19 cellular contexts compared by ENCODE assay signal in genomic region chr1:91152331-91152730, GRCh38.
"Had no signal": no experiment of that assay in that cellular context is flagged by ENCODE, and none has a peak within 500 bp of the region (broad histone marks: within the 10 kb centered on the region; RNA-seq: fewer than 3 reads in every experiment).

No MANE protein-coding gene starts in this region.

- H3K27me3 ChIP-seq: esophagus squamous epithelium, gastrocnemius medialis, heart right ventricle had no signal

- H3K9me3 ChIP-seq: esophagus squamous epithelium, gastrocnemius medialis, heart right ventricle, lower lobe of right lung had no signal

- DNase-seq: dermis blood vessel endothelial cell; dorsolateral prefrontal cortex; effector CD4-positive, alpha-beta T cell; effector memory CD4-positive, alpha-beta T cell; esophagus squamous epithelium; foreskin fibroblast; foreskin melanocyte; gastrocnemius medialis; glutamatergic neuron; heart right ventricle; hippocampal formation; kidney glomerular epithelial cell; left colon; left ventricle myocardium superior; lower lobe of right lung; mesenchymal stem cell; midbrain had no signal

- H3K27ac ChIP-seq: coronary artery, dorsolateral prefrontal cortex, esophagus squamous epithelium, gastrocnemius medialis, heart right ventricle, lower lobe of right lung had no signal

- H3K4me1 ChIP-seq: esophagus squamous epithelium, gastrocnemius medialis, heart right ventricle, lower lobe of right lung had no signal

- H3K36me3 ChIP-seq: esophagus squamous epithelium, gastrocnemius medialis, heart right ventricle, lower lobe of right lung had no signal

- H3K4me3 ChIP-seq: coronary artery, dorsolateral prefrontal cortex, esophagus squamous epithelium, gastrocnemius medialis, heart right ventricle, lower lobe of right lung had no signal

- ATAC-seq: gastrocnemius medialis, heart right ventricle, left colon, left lobe of liver, left ventricle myocardium superior had no signal
